ENCODE assay signal across 17 cellular contexts in the genomic region with DNA sequence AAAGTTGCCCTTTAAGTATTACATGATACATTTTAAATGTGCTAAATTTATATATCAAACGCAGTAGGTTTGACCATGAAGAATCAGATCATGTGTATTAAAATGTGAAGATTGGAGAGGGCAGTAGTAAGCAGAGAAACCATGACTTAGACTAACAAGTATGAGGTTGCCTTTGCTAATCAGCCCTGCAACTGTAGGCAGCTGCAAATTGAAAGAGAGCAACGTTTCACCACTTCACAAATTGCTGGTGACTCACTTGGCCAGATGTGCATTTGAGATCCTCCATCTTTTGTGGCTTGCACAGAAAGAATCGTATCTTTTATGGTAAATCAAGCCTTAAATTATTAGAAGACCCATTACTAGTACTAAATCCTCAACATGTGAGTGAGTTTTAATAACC. TPM values are rescaled to one million over a fixed set of nuclear protein-coding genes. Genes with fewer than 3 reads are reported as not detected.
DNase-seq lines count a peak whose midpoint lies in the region; ATAC-seq and TF ChIP-seq lines count a peak whose summit lies in the region.
"Had no signal": no experiment of that assay in that cellular context is flagged by ENCODE, and none has a peak within 500 bp of the region (broad histone marks: within the 10 kb centered on the region; RNA-seq: fewer than 3 reads in every experiment).

No MANE protein-coding gene starts in this region.

- no peaks in the 10 kb centered on the region for H4K20me1 ChIP-seq in fibroblast of lung (ENCODE audit: control insufficient read depth, extremely low read depth, insufficient read depth, low read length)

- POLR2A ChIA-PET in A673 (lab: Charles Lee; ENCODE audit: low non-redundant PET), result no interaction called here

- CTCF ChIA-PET in A673 (lab: Charles Lee), result no interaction called here

- ATAC-seq in Right ventricle myocardium superior (ENCODE audit: poor library complexity), result no peak
- ATAC-seq: PC-3 had no signal

- intact Hi-C loops in A673 (cut with micrococcal nuclease; ENCODE audit: unreplicated experiment) (no loop called here), Right ventricle myocardium superior (cut with DNase I) (no loop called here)

- H3K9ac ChIP-seq in fibroblast of lung (ENCODE audit: insufficient read depth, low read length), result no peak overlapping the region

- H3K27me3 ChIP-seq in A673 (replicated peaks; ENCODE audit: insufficient read depth, low read depth, low read length, poor library complexity) (no peaks in the 10 kb centered on the region), fibroblast of lung (ENCODE audit: control insufficient read depth, insufficient read depth, low read length) (no peaks in the 10 kb centered on the region)
- H3K27me3 ChIP-seq: right atrium auricular region had no signal

- H3K79me2 ChIP-seq in fibroblast of lung (ENCODE audit: control insufficient read depth, insufficient read depth, low read length), result no peaks in the 10 kb centered on the region

- no peak overlapping the region for H3K4me2 ChIP-seq in fibroblast of lung (ENCODE audit: extremely low read depth, insufficient read depth, low read length)

- H3K9me3 ChIP-seq in A673 (ENCODE audit: low read depth, low read length, poor library complexity, severe bottlenecking) (no peaks in the 10 kb centered on the region), fibroblast of lung (ENCODE audit: control insufficient read depth, insufficient read depth, low read depth, low read length) (no peaks in the 10 kb centered on the region)
- H3K9me3 ChIP-seq: right atrium auricular region, thoracic aorta had no signal

- H3K4me1 ChIP-seq in A673 (ENCODE audit: insufficient read depth, low read length, poor library complexity, severe bottlenecking), result peaks cover 36% of the 10 kb centered on the region
- peaks cover 2% of the 10 kb centered on the region for H3K4me1 ChIP-seq in fibroblast of lung (ENCODE audit: control insufficient read depth, extremely low read depth, insufficient read depth, low read length)
- H3K4me1 ChIP-seq: right atrium auricular region had no signal

- H3K36me3 ChIP-seq in A673 (ENCODE audit: insufficient read depth, low read length, poor library complexity, severe bottlenecking) (no peaks in the 10 kb centered on the region), fibroblast of lung (ENCODE audit: control insufficient read depth, insufficient read depth, low read length) (no peaks in the 10 kb centered on the region)
- H3K36me3 ChIP-seq: right atrium auricular region, thoracic aorta had no signal

- H3K27ac ChIP-seq in A673 (ENCODE audit: low read depth, low read length, poor library complexity, severe bottlenecking) (no peak overlapping the region), fibroblast of lung (ENCODE audit: insufficient read depth, low read length) (no peak overlapping the region)
- H3K27ac ChIP-seq: right atrium auricular region, thoracic aorta had no signal

- BruUV-seq in A673 (replicated peaks; lab: Mats Ljungman, UMichigan), result no TSS peak

- no peak for TF ChIP-seq CTCF in A673 (conservative IDR thresholded peaks at IDR 0.05; ENCODE audit: low read depth, low read length)
- no peak for TF ChIP-seq CTCF in fibroblast of lung (conservative IDR thresholded peaks at IDR 0.05 in 1 of 2, IDR thresholded peaks at IDR 0.05 in 1 of 2; ENCODE audit: low read depth in 1 of 2, low read length in 2 of 2)

- no peak overlapping the region for H2AFZ ChIP-seq in fibroblast of lung (ENCODE audit: low read length)

- DNase-seq in A673 (ENCODE audit: low spot score), result peak; percentile 55
- peak; percentile 91 for DNase-seq in HCEC 1CT
- DNase-seq in RKO (ENCODE audit: low spot score), result peak; percentile 33
- DNase-seq in fibroblast of lung (ENCODE audit: low read depth in 2 of 2), result peak; percentile 82 to 84
- no peak for DNase-seq in activated CD4-positive, alpha-beta T cell treated with anti-CD3 and anti-CD28 coated beads, Interleukin-2, amount 50 U/mL, for 48 hours
- DNase-seq in ecto neural progenitor cell (ENCODE audit: low spot score), result no peak
- DNase-seq in Right ventricle myocardium superior, result no peak
- DNase-seq in activated T-cell treated with anti-CD3 and anti-CD28 coated beads for 4 hours, result no peak
- DNase-seq: activated CD8-positive, alpha-beta memory T cell treated with anti-CD3 and anti-CD28 coated beads, Interleukin-2, amount 50 U/mL, for 48 hours; activated naive CD4-positive, alpha-beta T cell treated with anti-CD3 and anti-CD28 coated beads, Interleukin-2, amount 10 ng/mL, durations not matched to agents 7 days and 5 days; effector CD8-positive, alpha-beta T cell; NCI-H1105 treated with DMSO at 0.1 percent for 48 hours; NCI-H226; PC-3; SW 1271 had no signal

- H3K4me3 ChIP-seq in A673 (ENCODE audit: low read depth, low read length, poor library complexity, severe bottlenecking) (no peak overlapping the region), fibroblast of lung (replicated peaks in 1 of 4; ENCODE audit: control extremely low read depth in 1 of 4, insufficient read depth in 1 of 4, low read depth in 3 of 4, low read length in 4 of 4) (no peak overlapping the region)
- H3K4me3 ChIP-seq: right atrium auricular region, thoracic aorta had no signal

RNA-seq across cellular contexts. Expression of gene SEMA3A, which starts 10.1 kb away (rescaled TPM):
- total RNA-seq in A673 (2021), result 22.8 and 26.9 TPM in 2 replicates
- total RNA-seq in fibroblast of lung, result 19.5 and 60.8 TPM in 2 replicates
- 45.2 and 84.3 TPM in 2 replicates for polyA plus RNA-seq in fibroblast of lung
- 24.8 and 52.1 TPM in 2 replicates for polyA plus RNA-seq in fibroblast of lung (2012)
- 22.7 and 27.6 TPM in 2 replicates for polyA minus RNA-seq in fibroblast of lung (ENCODE audit: low replicate concordance)
- total RNA-seq in Right ventricle myocardium superior, result 2.2 TPM

Comparison
In these comparisons a context has a peak if more than half of its experiments do, and no peak if none do; other contexts are left out.
1. DNase-seq: peak in A673 (single experiment), HCEC 1CT (single experiment), RKO (single experiment) and fibroblast of lung (2 of 2); none in activated CD4-positive, alpha-beta T cell treated with anti-CD3 and anti-CD28 coated beads, Interleukin-2, amount 50 U/mL, for 48 hours (0 of 2), ecto neural progenitor cell (single experiment), Right ventricle myocardium superior (single experiment) and activated T-cell treated with anti-CD3 and anti-CD28 coated beads for 4 hours (single experiment).